Comparison of ENCODE assay signal across 8 cellular contexts in the genomic region with DNA sequence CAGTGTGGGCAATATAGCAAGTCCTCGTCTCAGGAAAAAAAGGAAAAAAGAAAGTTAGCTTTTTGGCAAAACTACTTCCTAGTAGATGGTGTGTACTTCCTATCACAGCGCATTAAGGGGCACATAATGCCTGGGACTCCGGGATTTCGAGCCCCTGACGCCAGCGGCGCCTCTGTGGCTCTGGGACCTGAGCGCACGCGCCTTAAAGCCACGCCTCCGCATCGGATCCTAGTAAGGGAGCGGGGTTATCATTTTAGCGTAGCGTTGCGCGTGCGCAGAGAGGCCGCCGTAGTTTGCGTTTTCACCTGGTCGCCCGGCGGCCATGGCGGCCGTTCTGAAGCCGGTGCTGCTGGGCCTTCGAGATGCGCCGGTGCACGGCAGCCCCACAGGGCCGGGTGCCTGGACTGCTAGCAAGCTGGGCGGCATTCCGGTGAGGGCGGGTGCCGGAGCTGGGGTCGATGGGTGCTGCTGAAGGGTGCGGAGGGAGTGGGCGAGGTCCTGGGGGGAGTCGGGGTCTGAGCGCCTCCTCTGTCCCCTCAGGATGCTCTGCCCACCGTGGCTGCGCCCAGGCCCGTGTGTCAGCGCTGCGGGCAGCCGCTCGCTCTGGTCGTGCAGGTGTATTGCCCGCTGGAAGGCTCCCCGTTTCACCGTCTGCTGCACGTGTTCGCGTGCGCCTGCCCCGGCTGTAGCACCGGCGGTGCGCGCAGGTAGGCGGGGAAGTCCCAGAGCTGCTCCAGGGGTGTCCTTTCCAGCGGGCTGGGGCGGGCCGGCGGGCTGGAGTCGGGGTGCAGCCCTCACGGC. TPM values are rescaled to one million over a fixed set of nuclear protein-coding genes. Genes with fewer than 3 reads are reported as not detected.
DNase-seq lines count a peak whose midpoint lies in the region; ATAC-seq and TF ChIP-seq lines count a peak whose summit lies in the region.

A gene with protein sequence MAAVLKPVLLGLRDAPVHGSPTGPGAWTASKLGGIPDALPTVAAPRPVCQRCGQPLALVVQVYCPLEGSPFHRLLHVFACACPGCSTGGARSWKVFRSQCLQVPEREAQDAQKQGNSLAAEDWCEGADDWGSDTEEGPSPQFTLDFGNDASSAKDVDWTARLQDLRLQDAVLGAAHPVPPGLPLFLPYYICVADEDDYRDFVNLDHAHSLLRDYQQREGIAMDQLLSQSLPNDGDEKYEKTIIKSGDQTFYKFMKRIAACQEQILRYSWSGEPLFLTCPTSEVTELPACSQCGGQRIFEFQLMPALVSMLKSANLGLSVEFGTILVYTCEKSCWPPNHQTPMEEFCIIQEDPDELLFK (plus strand): TSS at position 291 of the 801 bp plus-strand sequence. CDS start 32 bp downstream, at position 323.

- CTCF ChIA-PET in activated CD4-positive, alpha-beta T cell treated with anti-CD3 and anti-CD28 coated beads for 36 hours (lab: Charles Lee): interaction anchor here (0.6 to 1.6 kb wide), 2 partner anchors 26 to 34 kb away, joined by 3 to 10 read pairs; no protein-coding TSS in a partner anchor

- no peaks in the 10 kb centered on the region for H3K9me3 Mint-ChIP-seq in activated CD4-positive, alpha-beta T cell treated with anti-CD3 and anti-CD28 coated beads for 36 hours (ENCODE audit: low read depth)

- peaks cover 37% of the 10 kb centered on the region for H3K36me3 Mint-ChIP-seq in activated CD4-positive, alpha-beta T cell treated with anti-CD3 and anti-CD28 coated beads for 36 hours (ENCODE audit: low read depth)

- no peaks in the 10 kb centered on the region for H3K4me1 ChIP-seq in colonic mucosa

- DNase-seq in Ammon's horn (ENCODE audit: low spot score) (peak; percentile 90), NCI-H524 (lab: John Stamatoyannopoulos, UW) (peak; percentile 89 to 95), colonic mucosa (peak; percentile 96), left kidney (ENCODE audit: low read depth, low spot score) (peak; percentile 98)
- DNase-seq in activated CD4-positive, alpha-beta T cell treated with anti-CD3 and anti-CD28 coated beads for 36 hours: peak; percentile 97
- peak; percentile 92 for DNase-seq in stimulated activated CD4-positive, alpha-beta T cell treated with anti-CD3 and anti-CD28 coated beads, Interleukin-1b, Interleukin-23, amount 100 ng/mL, for 48 hours

- ATAC-seq in HG03442 (IDR thresholded peaks at IDR 0.05; ENCODE audit: unreplicated experiment): peak; percentile 83
- peak; percentile 95 for ATAC-seq in activated CD4-positive, alpha-beta T cell treated with anti-CD3 and anti-CD28 coated beads for 36 hours

- H3K27me3 ChIP-seq in colonic mucosa: no peaks in the 10 kb centered on the region

- H3K9ac ChIP-seq in colonic mucosa (ENCODE audit: low read depth in 2 of 2, low read length in 2 of 2): peak within 1 kb of the TSS; percentile 73 to 92

- peak within 1 kb of the TSS; percentile 80 for H3K27ac Mint-ChIP-seq in activated CD4-positive, alpha-beta T cell treated with anti-CD3 and anti-CD28 coated beads for 36 hours

- peak; percentile 89 for TF ChIP-seq POLR2A in GM19193 (IDR thresholded peaks at IDR 0.05; ENCODE audit: extremely low read depth, insufficient read depth, insufficient read length)

- no peak within 1 kb of the TSS for H3K27ac ChIP-seq in colonic mucosa

- H3K4me3 Mint-ChIP-seq in activated CD4-positive, alpha-beta T cell treated with anti-CD3 and anti-CD28 coated beads for 36 hours: peak within 1 kb of the TSS; percentile 83

- POLR2A ChIA-PET in activated CD4-positive, alpha-beta T cell treated with anti-CD3 and anti-CD28 coated beads for 36 hours (lab: Charles Lee): interaction anchor here (0.6 kb wide), 1 partner anchor 14 kb away, joined by 3 read pairs; no protein-coding TSS in a partner anchor

- TF ChIP-seq CTCF in colonic mucosa (IDR thresholded peaks at IDR 0.05): no peak

- no peaks in the 10 kb centered on the region for H3K36me3 ChIP-seq in colonic mucosa

- no peaks in the 10 kb centered on the region for H3K27me3 Mint-ChIP-seq in activated CD4-positive, alpha-beta T cell treated with anti-CD3 and anti-CD28 coated beads for 36 hours

- intact Hi-C loops in activated CD4-positive, alpha-beta T cell treated with anti-CD3 and anti-CD28 coated beads for 36 hours (cut with DNase I, micrococcal nuclease): loop anchor here (1.0 to 5.0 kb wide), 5 partner anchors 24 to 308 kb away; a partner anchor contains a TSS
- intact Hi-C loops in colonic mucosa (cut with DNase I): no loop called here

- peak within 1 kb of the TSS; percentile 100 for H3K4me3 ChIP-seq in colonic mucosa

- H3K4me1 Mint-ChIP-seq in activated CD4-positive, alpha-beta T cell treated with anti-CD3 and anti-CD28 coated beads for 36 hours: peaks cover 23% of the 10 kb centered on the region

- H3K9me3 ChIP-seq in colonic mucosa: no peaks in the 10 kb centered on the region

RNA-seq across cellular contexts. Expression of the gene that starts here (rescaled TPM):
- 10 to 100 TPM; 31.0 to 35.2 TPM for total RNA-seq in activated CD4-positive, alpha-beta T cell treated with anti-CD3 and anti-CD28 coated beads for 36 hours
- total RNA-seq in colonic mucosa: 1 to 10 TPM; 5.9 to 9.9 TPM
